In the genomic region with DNA sequence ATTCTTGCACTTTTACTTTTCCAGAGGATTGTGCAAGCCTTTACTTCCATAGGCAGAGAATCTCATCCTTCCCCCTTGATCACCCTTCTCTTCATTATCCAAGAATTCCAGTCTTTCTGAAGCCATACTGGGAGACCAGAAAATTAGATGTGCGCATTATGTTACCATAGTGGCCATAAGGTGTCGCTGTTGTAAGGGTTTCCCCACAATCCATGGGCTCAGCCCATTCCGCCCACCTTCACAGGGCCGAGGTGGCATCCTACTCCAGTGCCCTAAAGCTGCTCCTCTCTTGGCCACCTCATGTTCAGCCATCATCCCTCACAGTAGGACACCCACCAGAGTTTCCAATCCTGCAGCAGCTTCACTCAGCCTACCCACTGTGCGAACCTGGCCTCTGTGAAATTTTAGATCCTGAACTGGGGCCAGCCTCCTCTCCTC, we compare ENCODE assay signal across 8 cellular contexts. TPM values are rescaled to one million over a fixed set of nuclear protein-coding genes. Genes with fewer than 3 reads are reported as not detected.
DNase-seq lines count a peak whose midpoint lies in the region; ATAC-seq and TF ChIP-seq lines count a peak whose summit lies in the region.

No MANE protein-coding gene starts in this region.

- no TSS peak for BruUV-seq in OCI-LY7 (replicated peaks; lab: Mats Ljungman, UMichigan)

- H3K27ac ChIP-seq in OCI-LY7 (ENCODE audit: low read depth, low read length, poor library complexity, severe bottlenecking), result no peak overlapping the region
- no peak overlapping the region for H3K27ac ChIP-seq in lung (ENCODE audit: low read depth in 1 of 2, low read length in 1 of 2)
- H3K27ac ChIP-seq in upper lobe of left lung, result no peak overlapping the region

- TF ChIP-seq POLR2A in upper lobe of left lung (IDR thresholded peaks at IDR 0.05), result no peak

- POLR2A ChIA-PET in OCI-LY7 (lab: Charles Lee), result no interaction called here

- CTCF ChIA-PET in OCI-LY7 (lab: Charles Lee; ENCODE audit: unreplicated experiment), result no interaction called here

- peak overlapping the region; percentile 38 for H3K27ac Mint-ChIP-seq in central memory CD8-positive, alpha-beta T cell (ENCODE audit: low read depth)

- H3K36me3 ChIP-seq in OCI-LY7 (ENCODE audit: insufficient read depth, low read length), result peaks cover 90% of the 10 kb centered on the region
- peaks cover 18 to 20% of the 10 kb centered on the region in 2 donors for H3K36me3 ChIP-seq in lung (ENCODE audit: control insufficient read depth in 2 of 2, insufficient read depth in 2 of 2, low read length in 2 of 2)
- H3K36me3 ChIP-seq in upper lobe of left lung, result peaks cover 0 to 90% (median 23%) of the 10 kb centered on the region in 4 donors

- H3K4me3 ChIP-seq in GM12865 (ENCODE audit: low read depth, low read length), result no peak overlapping the region
- no peak overlapping the region for H3K4me3 ChIP-seq in OCI-LY7 (ENCODE audit: low read depth, low read length, poor library complexity, severe bottlenecking)
- H3K4me3 ChIP-seq in lung, result no peak overlapping the region
- no peak overlapping the region for H3K4me3 ChIP-seq in upper lobe of left lung

- no peak overlapping the region for H3K4me2 ChIP-seq in OCI-LY7 (ENCODE audit: low read length)

- peaks cover 43% of the 10 kb centered on the region for H3K4me1 Mint-ChIP-seq in central memory CD8-positive, alpha-beta T cell

- H3K36me3 Mint-ChIP-seq in central memory CD8-positive, alpha-beta T cell (ENCODE audit: insufficient read depth), result peaks cover 52% of the 10 kb centered on the region

- no peaks in the 10 kb centered on the region for H3K9me2 ChIP-seq in OCI-LY7 (ENCODE audit: insufficient read depth, low read length)

- intact Hi-C loops in OCI-LY7 (cut with micrococcal nuclease; ENCODE audit: unreplicated experiment), result loop anchor here (1.0 kb wide), 4 partner anchors 69 to 274 kb away; no protein-coding TSS in a partner anchor

- peak; percentile 75 for TF ChIP-seq CTCF in GM12865 (IDR thresholded peaks at IDR 0.05; ENCODE audit: insufficient read depth, low read depth, low read length, missing control alignments)
- TF ChIP-seq CTCF in OCI-LY7 (conservative IDR thresholded peaks at IDR 0.05; ENCODE audit: low read length), result peak; percentile 93
- TF ChIP-seq CTCF in lung (IDR thresholded peaks at IDR 0.05; ENCODE audit: control extremely low read depth, extremely low read depth), result peak; percentile 33
- TF ChIP-seq CTCF in upper lobe of left lung (IDR thresholded peaks at IDR 0.05), result peak in 5 of 6 experiments; percentile 50 to 69 (median 62)

- in situ Hi-C loops in ACHN (cut with HindIII; ENCODE audit: low pct_ligation_motif_present, low pct_unique_long_range_greater_than_20kb, low sequenced_read_pairs), result no loop called here

- no peaks in the 10 kb centered on the region for H3K9me3 Mint-ChIP-seq in central memory CD8-positive, alpha-beta T cell

- TF ChIP-seq EP300 in upper lobe of left lung (IDR thresholded peaks at IDR 0.05), result no peak

- H3K9me3 ChIP-seq in OCI-LY7 (ENCODE audit: low read length) (no peaks in the 10 kb centered on the region), lung (ENCODE audit: control insufficient read depth in 2 of 2, insufficient read depth in 1 of 2, low read length in 1 of 2) (no peaks in the 10 kb centered on the region), upper lobe of left lung (no peaks in the 10 kb centered on the region)

- no peaks in the 10 kb centered on the region for H3K27me3 Mint-ChIP-seq in central memory CD8-positive, alpha-beta T cell

- H2AFZ ChIP-seq in OCI-LY7 (ENCODE audit: low read length), result no peak overlapping the region

- no peak overlapping the region for H3K4me3 Mint-ChIP-seq in central memory CD8-positive, alpha-beta T cell

- DNase-seq in ACHN, result peak; percentile 47
- peak; percentile 60 for DNase-seq in GM12865 (ENCODE audit: low read depth)
- DNase-seq in OCI-LY7 (ENCODE audit: low spot score), result peak; percentile 66
- no peak for DNase-seq in central memory CD8-positive, alpha-beta T cell (ENCODE audit: low spot score in 2 of 2)
- no peak for DNase-seq in lung (ENCODE audit: low spot score)
- DNase-seq in upper lobe of left lung, result no peak

- H4K20me1 ChIP-seq in OCI-LY7 (ENCODE audit: insufficient read depth, low read length), result no peaks in the 10 kb centered on the region

- no peaks in the 10 kb centered on the region for H3K27me3 ChIP-seq in lung (ENCODE audit: control insufficient read depth, insufficient read depth)
- no peaks in the 10 kb centered on the region for H3K27me3 ChIP-seq in upper lobe of left lung

- ATAC-seq in central memory CD8-positive, alpha-beta T cell (replicated peaks; ENCODE audit: extremely low read depth, poor library complexity, severe bottlenecking), result no peak
- ATAC-seq in lung (ENCODE audit: insufficient read depth, low FRiP score) (peak; percentile 24), upper lobe of left lung (ENCODE audit: low FRiP score in 2 of 2) (peak; percentile 60 to 78), HG03135 (IDR thresholded peaks at IDR 0.05; ENCODE audit: unreplicated experiment) (no peak), HG03432 (IDR thresholded peaks at IDR 0.05; ENCODE audit: unreplicated experiment) (no peak)

- no peaks in the 10 kb centered on the region for H3K79me2 ChIP-seq in OCI-LY7 (ENCODE audit: insufficient read depth, low read depth, low read length)

- H3K4me1 ChIP-seq in OCI-LY7 (ENCODE audit: insufficient read depth, low read length, poor library complexity, severe bottlenecking) (no peaks in the 10 kb centered on the region), lung (ENCODE audit: control insufficient read depth in 2 of 2, insufficient read depth in 2 of 2, low read length in 2 of 2) (peaks cover 0 to 7% of the 10 kb centered on the region in 2 donors), upper lobe of left lung (peaks cover 9 to 42% (median 19%) of the 10 kb centered on the region in 4 donors)

- WGBS in lung, 2 donors, result 60 to 61% methylated on average over 5 of the region's 5 CpGs
- WGBS in upper lobe of left lung, 2 donors, result 48 to 49% methylated on average over 5 of the region's 5 CpGs

RNA-seq across cellular contexts. Expression of a gene that starts 35.0 kb away (rescaled TPM):
- 26.9 and 27.4 TPM in 2 replicates for total RNA-seq in OCI-LY7 (2014; rRNA removed; shearing (Covaris generic))
- total RNA-seq in OCI-LY7 (2022) (21.1 and 21.5 TPM in 2 replicates), lung (1,000 to 10,000 TPM in 1 of 2 donors, 100 to 1,000 TPM in 1; 962 to 1,456 TPM), upper lobe of left lung (1,000 to 10,000 TPM in 4 of 6 donors, 100 to 1,000 TPM in 2; 699 to 3,907 (median 1,498) TPM)
- polyA plus RNA-seq in lung, result 1,000 to 10,000 TPM in 1 of 2 donors, 100 to 1,000 TPM in 1; 821 to 1,902 TPM

RNA-seq across cellular contexts. Expression of a gene that starts 37.1 kb away (rescaled TPM):
- 152 and 276 TPM in 2 replicates for total RNA-seq in OCI-LY7 (2014; rRNA removed; shearing (Covaris generic))
- 284 and 286 TPM in 2 replicates for total RNA-seq in OCI-LY7 (2022)
- total RNA-seq in lung, result 100 to 1,000 TPM; 254 to 433 TPM
- 100 to 1,000 TPM; 124 to 280 TPM for polyA plus RNA-seq in lung
- 100 to 1,000 TPM; 202 to 462 (median 292) TPM for total RNA-seq in upper lobe of left lung

Comparison
In these comparisons a context has a peak if more than half of its experiments do, and no peak if none do; other contexts are left out.
1. DNase-seq: peak in ACHN (single experiment), GM12865 (single experiment) and OCI-LY7 (single experiment); none in central memory CD8-positive, alpha-beta T cell (0 of 2), lung (single experiment) and upper lobe of left lung (0 of 2).
2. CTCF ChIP-seq: peak in every context shown above with its lines; median percentile 93 in OCI-LY7; 75 in GM12865; 62 in upper lobe of left lung; 33 in lung.
3. ATAC-seq: peak in lung (single experiment) and upper lobe of left lung (2 of 2); none in central memory CD8-positive, alpha-beta T cell (single experiment), HG03135 (single experiment) and HG03432 (single experiment).
4. RNA of a gene that starts 35.0 kb away (total RNA-seq): 699 to 3,907 TPM in upper lobe of left lung and 962 to 1,456 TPM in lung; 21.1 to 27.4 TPM in OCI-LY7; every median in the first group is over 10 times any median in the second.